In the genomic region with DNA sequence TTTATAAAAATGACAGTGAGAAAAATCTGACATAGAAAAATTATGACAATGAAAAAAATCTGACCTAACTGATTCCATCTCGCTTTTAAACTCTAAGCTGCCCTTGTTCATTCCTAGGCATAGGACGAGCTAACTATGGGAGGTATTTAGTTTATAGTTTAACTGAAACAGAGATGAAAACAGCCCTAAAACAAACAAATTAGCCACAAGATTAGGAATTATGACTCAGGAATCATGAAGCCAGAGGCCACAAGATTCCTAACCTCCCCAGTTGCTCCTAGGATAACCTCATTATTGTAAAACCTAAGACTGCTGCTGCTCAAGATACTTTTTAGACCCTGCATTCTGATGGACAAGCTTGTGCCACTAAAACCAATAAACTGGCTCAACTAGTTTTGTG, we compare ENCODE assay signal across 13 cellular contexts.
"Had no signal": no experiment of that assay in that cellular context is flagged by ENCODE, and none has a peak within 500 bp of the region (broad histone marks: within the 10 kb centered on the region; RNA-seq: fewer than 3 reads in every experiment).

No MANE protein-coding gene starts in this region.

- H3K4me3 Mint-ChIP-seq: activated CD8-positive, alpha-beta T cell treated with anti-CD3 and anti-CD28 coated beads, Interleukin-2, amount 10 ng/mL, durations not matched to agents 7 days and 5 days; immature natural killer cell; naive thymus-derived CD4-positive, alpha-beta T cell; stimulated activated memory B cell treated with anti-CD40 and anti-IgM and Interleukin-4, amounts not matched to agents 10 μg/mL and 1 μg/mL and 100 μg/mL, for 72 hours had no signal

- ATAC-seq: activated CD8-positive, alpha-beta T cell treated with anti-CD3 and anti-CD28 coated beads, Interleukin-2, amount 10 ng/mL, durations not matched to agents 7 days and 5 days; left colon; naive thymus-derived CD4-positive, alpha-beta T cell; stimulated activated memory B cell treated with anti-CD40 and anti-IgM and Interleukin-4, amounts not matched to agents 10 μg/mL and 1 μg/mL and 100 μg/mL, for 72 hours had no signal

- H3K27me3 Mint-ChIP-seq: stimulated activated memory B cell treated with anti-CD40 and anti-IgM and Interleukin-4, amounts not matched to agents 10 μg/mL and 1 μg/mL and 100 μg/mL, for 72 hours had no signal

- H3K4me1 Mint-ChIP-seq: immature natural killer cell; naive thymus-derived CD4-positive, alpha-beta T cell; stimulated activated memory B cell treated with anti-CD40 and anti-IgM and Interleukin-4, amounts not matched to agents 10 μg/mL and 1 μg/mL and 100 μg/mL, for 72 hours had no signal

- H3K27ac Mint-ChIP-seq: activated CD8-positive, alpha-beta T cell treated with anti-CD3 and anti-CD28 coated beads, Interleukin-2, amount 10 ng/mL, durations not matched to agents 7 days and 5 days; immature natural killer cell; naive thymus-derived CD4-positive, alpha-beta T cell; stimulated activated memory B cell treated with anti-CD40 and anti-IgM and Interleukin-4, amounts not matched to agents 10 μg/mL and 1 μg/mL and 100 μg/mL, for 72 hours had no signal

- DNase-seq: activated CD4-positive, alpha-beta T cell treated with anti-CD3 and anti-CD28 coated beads for 4 hours; activated CD8-positive, alpha-beta T cell treated with anti-CD3 and anti-CD28 coated beads, Interleukin-2, amount 10 ng/mL, durations not matched to agents 7 days and 5 days; activated naive CD4-positive, alpha-beta T cell treated with Interleukin-2 at 50 U/mL for 16 hours; caudate nucleus; cortex of kidney; effector CD8-positive, alpha-beta T cell; immature natural killer cell; left colon; naive thymus-derived CD4-positive, alpha-beta T cell; T1000; tibial artery; uterus had no signal
